9 cellular contexts compared by ENCODE assay signal in the genomic region with DNA sequence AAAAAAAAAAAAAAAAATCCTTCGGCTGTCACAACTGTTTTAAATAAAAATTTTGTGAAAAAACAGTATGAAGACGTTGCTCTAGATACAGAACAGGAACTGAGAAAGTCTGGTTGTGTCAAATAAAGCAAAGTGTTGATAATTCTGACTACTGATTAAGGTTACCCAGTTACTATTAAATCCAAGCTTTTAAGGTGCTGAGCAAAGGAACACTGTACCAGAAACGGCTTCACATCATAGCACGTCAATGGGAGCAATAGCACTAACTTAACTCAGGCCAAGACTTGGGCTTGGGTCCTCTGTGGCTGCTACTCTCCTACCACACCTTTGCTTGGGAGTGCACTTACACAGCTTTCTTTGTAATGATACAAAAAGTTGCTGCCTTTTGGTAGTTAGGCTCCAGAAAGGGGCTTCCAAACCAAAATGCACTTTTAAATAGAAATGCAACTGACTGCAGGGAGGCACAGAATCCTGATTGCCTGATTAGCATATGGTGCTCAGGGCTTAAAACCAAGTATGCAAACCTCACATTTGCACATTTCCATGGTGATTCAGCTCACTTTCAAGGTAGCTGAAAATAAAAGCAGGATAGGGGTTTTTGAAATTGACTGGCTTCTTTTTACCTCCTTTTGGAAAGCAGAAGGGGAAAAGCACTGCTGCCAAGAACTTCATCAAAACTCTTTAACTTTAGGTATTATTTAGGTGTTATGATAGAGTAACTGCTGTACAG. TPM values are rescaled to one million over a fixed set of nuclear protein-coding genes. Genes with fewer than 3 reads are reported as not detected.
DNase-seq lines count a peak whose midpoint lies in the region; ATAC-seq and TF ChIP-seq lines count a peak whose summit lies in the region.
"Had no signal": no experiment of that assay in that cellular context is flagged by ENCODE, and none has a peak within 500 bp of the region (broad histone marks: within the 10 kb centered on the region; RNA-seq: fewer than 3 reads in every experiment).

No MANE protein-coding gene starts in this region.

- H3K27ac ChIP-seq in right cardiac atrium (ENCODE audit: low read length), result peak overlapping the region; percentile 48

- H3K36me3 Mint-ChIP-seq in activated B cell treated with CpG ODN at 0.5 μM for 24 hours (ENCODE audit: low read depth), result peaks cover 81% of the 10 kb centered on the region

- ATAC-seq in activated B cell treated with CpG ODN at 0.5 μM for 24 hours (ENCODE audit: low read depth), result peak; percentile 60
- no peak for ATAC-seq in right cardiac atrium
- ATAC-seq in stimulated activated naive CD8-positive, alpha-beta T cell treated with anti-CD3 and anti-CD28 coated beads, Interleukin-15, amount 100 ng/mL, for 72 hours, result no peak

- H3K36me3 ChIP-seq in BE2C, result peaks cover 65% of the 10 kb centered on the region

- no peaks in the 10 kb centered on the region for H3K9me3 Mint-ChIP-seq in activated B cell treated with CpG ODN at 0.5 μM for 24 hours
- no peaks in the 10 kb centered on the region for H3K9me3 Mint-ChIP-seq in stimulated activated naive CD8-positive, alpha-beta T cell treated with anti-CD3 and anti-CD28 coated beads, Interleukin-15, amount 100 ng/mL, for 72 hours

- TF ChIP-seq CTCF in activated B cell treated with CpG ODN at 0.5 μM for 24 hours (IDR thresholded peaks at IDR 0.05) (no peak), BE2C (IDR thresholded peaks at IDR 0.05; ENCODE audit: low read depth, low read length) (no peak)

- H3K4me3 ChIP-seq in right cardiac atrium (ENCODE audit: low read length) (no peak overlapping the region), BE2C (ENCODE audit: low read depth, low read length) (no peak overlapping the region)

- H3K4me3 Mint-ChIP-seq in activated B cell treated with CpG ODN at 0.5 μM for 24 hours, result peak overlapping the region; percentile 70
- peak overlapping the region; percentile 77 to 93 for H3K4me3 Mint-ChIP-seq in stimulated activated naive CD8-positive, alpha-beta T cell treated with anti-CD3 and anti-CD28 coated beads, Interleukin-15, amount 100 ng/mL, for 72 hours

- H3K27me3 ChIP-seq in right cardiac atrium (ENCODE audit: control insufficient read depth, insufficient read depth), result no peaks in the 10 kb centered on the region
- no peaks in the 10 kb centered on the region for H3K27me3 ChIP-seq in BE2C

- DNase-seq in DMS 273 (lab: John Stamatoyannopoulos, UW; ENCODE audit: unreplicated experiment) (peak; percentile 97), DMS 273 treated with DMSO at 0.1 percent for 48 hours (lab: John Stamatoyannopoulos, UW) (no peak), activated B cell treated with CpG ODN at 0.5 μM for 24 hours (no peak), right cardiac atrium (no peak), BE2C (no peak), iPS-NIHi7 (ENCODE audit: extremely low spot score) (no peak), posterior cingulate gyrus (no peak)
- DNase-seq in stimulated activated naive CD8-positive, alpha-beta T cell treated with anti-CD3 and anti-CD28 coated beads, Interleukin-15, amount 100 ng/mL, for 72 hours, result no peak
- DNase-seq: midbrain had no signal

- H3K4me1 ChIP-seq in right cardiac atrium (ENCODE audit: control insufficient read depth, insufficient read depth, low read length), result peaks cover 26% of the 10 kb centered on the region
- peaks cover 8% of the 10 kb centered on the region for H3K4me1 ChIP-seq in BE2C

- H3K9me3 ChIP-seq in right cardiac atrium (ENCODE audit: control insufficient read depth, low read length), result no peaks in the 10 kb centered on the region
- H3K9me3 ChIP-seq in BE2C, result no peaks in the 10 kb centered on the region

- intact Hi-C loops in activated B cell treated with CpG ODN at 0.5 μM for 24 hours (cut with micrococcal nuclease), result loop anchor here (1.0 kb wide), 1 partner anchor 10 kb away; no protein-coding TSS in a partner anchor
- intact Hi-C loops in right cardiac atrium (cut with DNase I), result loop anchor here in 1 of 4 donors (5.0 kb wide), 1 partner anchor 39 kb away; no protein-coding TSS in a partner anchor
- intact Hi-C loops in posterior cingulate gyrus (cut with DNase I), result no loop called here

- peak overlapping the region; percentile 88 for H3K27ac Mint-ChIP-seq in activated B cell treated with CpG ODN at 0.5 μM for 24 hours
- peak overlapping the region in 1 of 2 donors; percentile 95 for H3K27ac Mint-ChIP-seq in stimulated activated naive CD8-positive, alpha-beta T cell treated with anti-CD3 and anti-CD28 coated beads, Interleukin-15, amount 100 ng/mL, for 72 hours

- POLR2A ChIA-PET in activated B cell treated with CpG ODN at 0.5 μM for 24 hours (lab: Charles Lee), result interaction anchor here (0.5 to 14.3 kb wide), 11 partner anchors 8 to 481 kb away, joined by 3 to 1106 read pairs (median 5); partner anchors contain the start of genes ENSA and TARS2

- H3K27me3 Mint-ChIP-seq in activated B cell treated with CpG ODN at 0.5 μM for 24 hours, result no peaks in the 10 kb centered on the region
- H3K27me3 Mint-ChIP-seq in stimulated activated naive CD8-positive, alpha-beta T cell treated with anti-CD3 and anti-CD28 coated beads, Interleukin-15, amount 100 ng/mL, for 72 hours, result no peaks in the 10 kb centered on the region

- peaks cover 90% of the 10 kb centered on the region for H3K4me1 Mint-ChIP-seq in activated B cell treated with CpG ODN at 0.5 μM for 24 hours
- peaks cover 74% of the 10 kb centered on the region for H3K4me1 Mint-ChIP-seq in stimulated activated naive CD8-positive, alpha-beta T cell treated with anti-CD3 and anti-CD28 coated beads, Interleukin-15, amount 100 ng/mL, for 72 hours

- WGBS in right cardiac atrium, result 38% methylated on average over 4 of the region's 4 CpGs

- CTCF ChIA-PET in activated B cell treated with CpG ODN at 0.5 μM for 24 hours (lab: Charles Lee), result interaction anchor here (1.0 to 9.8 kb wide), 2 partner anchors 11 to 48 kb away, joined by 4 to 196 read pairs; no protein-coding TSS in a partner anchor

RNA-seq across cellular contexts. Expression of gene MCL1, which starts 6.3 kb away (rescaled TPM):
- total RNA-seq in activated B cell treated with CpG ODN at 0.5 μM for 24 hours, result 224 and 233 TPM in 2 replicates
- total RNA-seq in right cardiac atrium, result 100 to 1,000 TPM in 1 of 4 donors, 10 to 100 TPM in 3; 65.5 to 130 (median 80.2) TPM
- polyA plus RNA-seq in right cardiac atrium, result 78.7 TPM
- 88.9 TPM for polyA plus RNA-seq in BE2C (2012; ENCODE audit: insufficient read depth, insufficient read length, low read depth)

RNA-seq across cellular contexts. Expression of gene ADAMTSL4, which starts 23.9 kb away (rescaled TPM):
- total RNA-seq in activated B cell treated with CpG ODN at 0.5 μM for 24 hours (0.11 TPM in 1 of 2 replicates, not detected in the other), right cardiac atrium (10 to 100 TPM; 22.6 to 57.0 (median 37.2) TPM)
- 26.3 TPM for polyA plus RNA-seq in right cardiac atrium
- polyA plus RNA-seq in BE2C (2012; ENCODE audit: insufficient read depth, insufficient read length, low read depth), result 2.2 TPM

RNA-seq across cellular contexts. Expression of gene ENSA, which starts 56.3 kb away (rescaled TPM):
- total RNA-seq in activated B cell treated with CpG ODN at 0.5 μM for 24 hours, result 202 and 227 TPM in 2 replicates
- 100 to 1,000 TPM; 111 to 122 (median 118) TPM for total RNA-seq in right cardiac atrium
- 81.6 TPM for polyA plus RNA-seq in right cardiac atrium
- 298 TPM for polyA plus RNA-seq in BE2C (2012; ENCODE audit: insufficient read depth, insufficient read length, low read depth)

RNA-seq across cellular contexts. Expression of gene FALEC, which starts 57.5 kb away (rescaled TPM):
- total RNA-seq in activated B cell treated with CpG ODN at 0.5 μM for 24 hours (1.1 TPM in 1 of 2 replicates, not detected in the other), right cardiac atrium (under 1 TPM in 2 of 4 donors, not detected in 2; 0.60 to 0.70 TPM)
- not detected for polyA plus RNA-seq in right cardiac atrium
- polyA plus RNA-seq in BE2C (2012; ENCODE audit: insufficient read depth, insufficient read length, low read depth), result not detected

Comparison
In these comparisons a context has a peak if more than half of its experiments do, and no peak if none do; other contexts are left out.
1. RNA of gene ADAMTSL4, which starts 23.9 kb away (total RNA-seq): 22.6 to 57.0 TPM in right cardiac atrium; 0.11 TPM in activated B cell treated with CpG ODN at 0.5 μM for 24 hours; every median in the first group is over 10 times any median in the second.